ENCODE assay signal across 11 cellular contexts in genomic region chr18:57744211-57744694, GRCh38. TPM values are rescaled to one million over a fixed set of nuclear protein-coding genes. Genes with fewer than 3 reads are reported as not detected.
DNase-seq lines count a peak whose midpoint lies in the region; ATAC-seq and TF ChIP-seq lines count a peak whose summit lies in the region.
"Had no signal": no experiment of that assay in that cellular context is flagged by ENCODE, and none has a peak within 500 bp of the region (broad histone marks: within the 10 kb centered on the region; RNA-seq: fewer than 3 reads in every experiment).

No MANE protein-coding gene starts in this region.

- no peak for ATAC-seq in HG02642 (IDR thresholded peaks at IDR 0.05; ENCODE audit: poor library complexity, unreplicated experiment)
- ATAC-seq: activated naive CD4-positive, alpha-beta T cell treated with anti-CD3 and anti-CD28 coated beads, Interleukin-2, amount 50 U/mL, for 72 hours had no signal

- H3K27me3 ChIP-seq in ascending aorta, result no peaks in the 10 kb centered on the region
- no peaks in the 10 kb centered on the region for H3K27me3 ChIP-seq in H7 (ENCODE audit: control insufficient read depth, insufficient read depth, low read length)
- H3K27me3 ChIP-seq: SJCRH30, testis had no signal

- no peak for TF ChIP-seq CTCF in ascending aorta (IDR thresholded peaks at IDR 0.05)

- intact Hi-C loops in ascending aorta (cut with DNase I), result no loop called here

- DNase-seq in M059J (ENCODE audit: low read depth), result peak; percentile 56
- DNase-seq in ascending aorta (ENCODE audit: low spot score in 2 of 2), result peak in 1 of 2 donors; percentile 70
- peak; percentile 41 for DNase-seq in glomerular endothelial cell (ENCODE audit: extremely low read depth, low read depth, low spot score)
- DNase-seq in stromal cell of bone marrow (ENCODE audit: low read depth), result peak; percentile 26
- DNase-seq in H7, result no peak
- DNase-seq in middle frontal gyrus (ENCODE audit: extremely low spot score, low spot score), result no peak
- DNase-seq: NCI-H82, SJCRH30, testis had no signal

- peak overlapping the region; percentile 85 to 88 for H3K27ac ChIP-seq in ascending aorta
- H3K27ac ChIP-seq: SJCRH30, testis had no signal

- H3K36me3 ChIP-seq in ascending aorta, result peaks cover 0 to 10% of the 10 kb centered on the region in 2 donors
- no peaks in the 10 kb centered on the region for H3K36me3 ChIP-seq in H7 (replicated peaks; ENCODE audit: control insufficient read depth, insufficient read depth, low read length)
- H3K36me3 ChIP-seq: SJCRH30 had no signal

- H3K4me1 ChIP-seq in ascending aorta, result peaks cover 9 to 36% of the 10 kb centered on the region in 2 donors
- H3K4me1 ChIP-seq: SJCRH30, testis had no signal

- no peak overlapping the region for H3K4me3 ChIP-seq in ascending aorta
- no peak overlapping the region for H3K4me3 ChIP-seq in H7 (ENCODE audit: insufficient read depth, low read depth, low read length)
- H3K4me3 ChIP-seq: SJCRH30, testis had no signal

- H3K9me3 ChIP-seq in ascending aorta, result peaks cover 0 to 5% of the 10 kb centered on the region in 2 donors
- H3K9me3 ChIP-seq: SJCRH30, testis had no signal

RNA-seq across cellular contexts. Expression of gene ATP8B1, which starts 58.9 kb away (rescaled TPM):
- 39.5 and 68.5 TPM in 2 replicates for total RNA-seq in M059J (2014; rRNA removed; shearing (Covaris generic))
- total RNA-seq in ascending aorta (30.9 TPM), glomerular endothelial cell (56.7 and 68.8 TPM in 2 replicates)
- 1.4 and 2.4 TPM in 2 replicates for total RNA-seq in H7 (2014; rRNA removed; shearing (Covaris generic))
- total RNA-seq: activated naive CD4-positive, alpha-beta T cell treated with anti-CD3 and anti-CD28 coated beads, Interleukin-2, amount 50 U/mL, for 72 hours; SJCRH30 had no signal

Comparison
In these comparisons a context has a peak if more than half of its experiments do, and no peak if none do; other contexts are left out.
1. DNase-seq: peak in M059J (single experiment), glomerular endothelial cell (single experiment) and stromal cell of bone marrow (single experiment); none in H7 (single experiment) and middle frontal gyrus (single experiment).